16 cellular contexts compared by ENCODE assay signal in genomic region chr15:71940004-71940588, GRCh38.
DNase-seq lines count a peak whose midpoint lies in the region; ATAC-seq, FAIRE-seq and TF ChIP-seq lines count a peak whose summit lies in the region.
"Had no signal": no experiment of that assay in that cellular context is flagged by ENCODE, and none has a peak within 500 bp of the region (broad histone marks: within the 10 kb centered on the region; RNA-seq: fewer than 3 reads in every experiment).

No MANE protein-coding gene starts in this region.

- in situ Hi-C loops in SK-MEL-5 (cut with HindIII; ENCODE audit: low pct_unique_long_range_greater_than_20kb, low sequenced_read_pairs), result no loop called here

- H3K4me1 Mint-ChIP-seq in nephron progenitor cell, result peaks cover 9% of the 10 kb centered on the region
- H3K4me1 Mint-ChIP-seq: B cell had no signal

- peak overlapping the region; percentile 47 for H3K27ac Mint-ChIP-seq in nephron progenitor cell
- H3K27ac Mint-ChIP-seq: B cell; CD4-positive, alpha-beta T cell had no signal

- H3K27me3 Mint-ChIP-seq in nephron progenitor cell (ENCODE audit: low read depth, poor library complexity), result no peaks in the 10 kb centered on the region
- H3K27me3 Mint-ChIP-seq: B cell; CD4-positive, alpha-beta T cell had no signal

- H3K4me3 Mint-ChIP-seq in nephron progenitor cell, result no peak overlapping the region
- H3K4me3 Mint-ChIP-seq: B cell; CD4-positive, alpha-beta T cell had no signal

- no peak for TF ChIP-seq CTCF in nephron progenitor cell (IDR thresholded peaks at IDR 0.05)

- H3K9me3 Mint-ChIP-seq in nephron progenitor cell, result no peaks in the 10 kb centered on the region
- H3K9me3 Mint-ChIP-seq: CD4-positive, alpha-beta T cell had no signal

- peak; percentile 36 for ATAC-seq in HG03432 (IDR thresholded peaks at IDR 0.05; ENCODE audit: unreplicated experiment)
- no peak for ATAC-seq in GM21723 (IDR thresholded peaks at IDR 0.05; ENCODE audit: unreplicated experiment)
- no peak for ATAC-seq in GM18861 (IDR thresholded peaks at IDR 0.05; ENCODE audit: unreplicated experiment)

- peaks cover 7% of the 10 kb centered on the region for H3K36me3 Mint-ChIP-seq in nephron progenitor cell (ENCODE audit: low read depth)

- FAIRE-seq in GM19239 (lab: Jason Lieb, UNC), result peak; percentile 42

- no peak for DNase-seq in GM19239 (ENCODE audit: insufficient read length, low spot score)
- peak; percentile 27 for DNase-seq in SK-MEL-5 (ENCODE audit: low read depth, low spot score)
- peak; percentile 5 for DNase-seq in nephron progenitor cell
- DNase-seq in cerebellar nuclear complex (lab: John Stamatoyannopoulos, UW), result no peak
- DNase-seq: CD4-positive, alpha-beta T cell; DMS79; H7; MV-4-11; NCI-H1436; NCI-H2081; NCI-H345; SHP77 had no signal

Comparison
In these comparisons a context has a peak if more than half of its experiments do, and no peak if none do; other contexts are left out.
1. DNase-seq: peak in SK-MEL-5 (single experiment) and nephron progenitor cell (single experiment); none in GM19239 (single experiment) and cerebellar nuclear complex (0 of 2).